8 cellular contexts compared by ENCODE assay signal in the genomic region with DNA sequence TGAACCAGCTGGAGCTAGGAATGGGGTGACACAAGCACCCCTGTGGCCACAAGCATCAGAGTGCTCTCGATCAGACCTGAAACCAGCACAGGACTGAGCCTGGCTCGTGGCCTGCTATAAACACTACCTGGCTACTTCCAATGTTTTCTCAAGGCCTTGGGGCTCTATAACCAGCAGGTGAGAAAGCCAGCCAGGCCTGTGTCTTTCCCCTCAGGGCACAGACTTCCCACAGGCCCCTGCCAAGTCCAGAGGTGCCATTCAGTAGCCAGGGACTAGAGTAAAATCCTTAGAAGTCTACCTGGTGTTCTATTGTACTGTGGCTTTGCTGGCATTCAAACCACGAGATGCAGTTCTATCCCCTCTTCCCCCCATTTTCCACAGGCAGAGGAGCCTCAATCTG. TPM values are rescaled to one million over a fixed set of nuclear protein-coding genes. Genes with fewer than 3 reads are reported as not detected.
"Had no signal": no experiment of that assay in that cellular context is flagged by ENCODE, and none has a peak within 500 bp of the region (broad histone marks: within the 10 kb centered on the region; RNA-seq: fewer than 3 reads in every experiment).

No MANE protein-coding gene starts in this region.

- H3K4me1 Mint-ChIP-seq: GM23338 had no signal

- H3K27ac Mint-ChIP-seq: GM23338, HFFc6 had no signal

- H3K4me3 Mint-ChIP-seq: GM23338, HFFc6 had no signal

- DNase-seq: HFFc6, IMR-90 had no signal

- H3K4me3 ChIP-seq: GM23338, HAP-1, K562 had no signal

- ATAC-seq: GM23338, HCT116, K562 had no signal

RNA-seq across cellular contexts. Expression of a gene that starts 22.6 kb away (rescaled TPM):
- total RNA-seq: GM23338, H1, HFFc6, HT-29, IMR-90, K562 had no signal

RNA-seq across cellular contexts. Expression of a gene that starts 39.8 kb away (rescaled TPM):
- total RNA-seq: GM23338, H1, HFFc6, HT-29, IMR-90, K562 had no signal

RNA-seq across cellular contexts. Expression of a gene that starts 51.6 kb away (rescaled TPM):
- total RNA-seq: GM23338, H1, HFFc6, HT-29, IMR-90, K562 had no signal
